8 cellular contexts compared by ENCODE assay signal in genomic region chr16:46857261-46857962, GRCh38. TPM values are rescaled to one million over a fixed set of nuclear protein-coding genes. Genes with fewer than 3 reads are reported as not detected.
DNase-seq lines count a peak whose midpoint lies in the region; ATAC-seq and TF ChIP-seq lines count a peak whose summit lies in the region.

No MANE protein-coding gene starts in this region.

- H4K91ac ChIP-seq in mesenchymal stem cell (ENCODE audit: low read length): no peak overlapping the region

- H3K18ac ChIP-seq in mesenchymal stem cell (ENCODE audit: low read depth in 1 of 2, low read length in 2 of 2): no peak overlapping the region

- H3K27ac ChIP-seq in mesenchymal stem cell (ENCODE audit: low read length, poor library complexity, severe bottlenecking): no peak overlapping the region

- H3K4me2 ChIP-seq in mesenchymal stem cell (ENCODE audit: low read length, poor library complexity, severe bottlenecking): no peak overlapping the region

- no peak overlapping the region for H2BK12ac ChIP-seq in mesenchymal stem cell (ENCODE audit: low read length in 2 of 2)

- no peaks in the 10 kb centered on the region for H3K4me1 ChIP-seq in mesenchymal stem cell (ENCODE audit: control insufficient read depth, insufficient read depth, low read depth, low read length)

- no peak overlapping the region for H2AFZ ChIP-seq in mesenchymal stem cell (ENCODE audit: low read depth, low read length)

- no peak overlapping the region for H3K4me3 Mint-ChIP-seq in chondrocyte (ENCODE audit: unreplicated experiment)
- no peak overlapping the region for H3K4me3 Mint-ChIP-seq in activated naive CD8-positive, alpha-beta T cell treated with anti-CD3 and anti-CD28 coated beads, Interleukin-2, amount 50 U/mL, for 24 hours

- H3K27me3 Mint-ChIP-seq in chondrocyte (ENCODE audit: low read depth): no peaks in the 10 kb centered on the region
- H3K27me3 Mint-ChIP-seq in activated naive CD8-positive, alpha-beta T cell treated with anti-CD3 and anti-CD28 coated beads, Interleukin-2, amount 50 U/mL, for 24 hours: no peaks in the 10 kb centered on the region

- no peak overlapping the region for H3K14ac ChIP-seq in mesenchymal stem cell (ENCODE audit: low read length in 2 of 2)

- H3K36me3 ChIP-seq in mesenchymal stem cell (ENCODE audit: control insufficient read depth in 1 of 2, insufficient read depth in 2 of 2, low read depth in 1 of 2, low read length in 2 of 2): no peaks in the 10 kb centered on the region

- ATAC-seq in activated naive CD8-positive, alpha-beta T cell treated with anti-CD3 and anti-CD28 coated beads, Interleukin-2, amount 50 U/mL, for 24 hours: no peak

- peak; percentile 15 for DNase-seq in activated CD4-positive, alpha-beta T cell treated with anti-CD3 and anti-CD28 coated beads for 48 hours
- DNase-seq in activated CD4-positive, alpha-beta T cell treated with anti-CD3 and anti-CD28 coated beads for 4 hours: no peak
- DNase-seq in NCI-H2171 treated with DMSO at 0.1 percent for 48 hours (lab: John Stamatoyannopoulos, UW): peak; percentile 61
- no peak for DNase-seq in chondrocyte (ENCODE audit: low spot score)
- peak; percentile 76 for DNase-seq in mesenchymal stem cell
- no peak for DNase-seq in cerebellum (ENCODE audit: low spot score)
- DNase-seq in activated naive CD8-positive, alpha-beta T cell treated with anti-CD3 and anti-CD28 coated beads, Interleukin-2, amount 50 U/mL, for 24 hours: no peak
- DNase-seq in HPDE6-E6E7 (ENCODE audit: extremely low spot score): no peak

- H3K36me3 Mint-ChIP-seq in chondrocyte (ENCODE audit: low read depth): no peaks in the 10 kb centered on the region
- no peaks in the 10 kb centered on the region for H3K36me3 Mint-ChIP-seq in activated naive CD8-positive, alpha-beta T cell treated with anti-CD3 and anti-CD28 coated beads, Interleukin-2, amount 50 U/mL, for 24 hours (ENCODE audit: low read depth)

- H3K9ac ChIP-seq in mesenchymal stem cell (ENCODE audit: low read length): no peak overlapping the region

- WGBS in mesenchymal stem cell: 31% methylated on average over 6 of the region's 7 CpGs

- no peaks in the 10 kb centered on the region for H3K27me3 ChIP-seq in mesenchymal stem cell (ENCODE audit: control insufficient read depth in 1 of 2, insufficient read depth in 1 of 2, low read length in 2 of 2)

- no peak overlapping the region for H4K8ac ChIP-seq in mesenchymal stem cell (ENCODE audit: low read length)

- no peak overlapping the region for H2BK15ac ChIP-seq in mesenchymal stem cell (ENCODE audit: low read depth, poor library complexity, severe bottlenecking)

- H3K23ac ChIP-seq in mesenchymal stem cell (ENCODE audit: low read length in 2 of 2): no peak overlapping the region

- H3K4me1 Mint-ChIP-seq in chondrocyte (ENCODE audit: low read depth): peaks cover 7% of the 10 kb centered on the region
- peaks cover 15% of the 10 kb centered on the region for H3K4me1 Mint-ChIP-seq in activated naive CD8-positive, alpha-beta T cell treated with anti-CD3 and anti-CD28 coated beads, Interleukin-2, amount 50 U/mL, for 24 hours

- H3K27ac Mint-ChIP-seq in chondrocyte (ENCODE audit: unreplicated experiment): no peak overlapping the region
- H3K27ac Mint-ChIP-seq in activated naive CD8-positive, alpha-beta T cell treated with anti-CD3 and anti-CD28 coated beads, Interleukin-2, amount 50 U/mL, for 24 hours: no peak overlapping the region

- H3K4me3 ChIP-seq in mesenchymal stem cell (ENCODE audit: insufficient read depth in 1 of 2, low read depth in 1 of 2, low read length in 2 of 2): no peak overlapping the region

- no peaks in the 10 kb centered on the region for H3K9me3 ChIP-seq in mesenchymal stem cell (ENCODE audit: control insufficient read depth, low read length)

- no peaks in the 10 kb centered on the region for H3K79me1 ChIP-seq in mesenchymal stem cell (replicated peaks; ENCODE audit: low read length, poor library complexity, severe bottlenecking)

- H2AK5ac ChIP-seq in mesenchymal stem cell (ENCODE audit: low read length, severe bottlenecking): no peak overlapping the region

- H3K4ac ChIP-seq in mesenchymal stem cell (ENCODE audit: low read depth in 1 of 2, low read length in 2 of 2): no peak overlapping the region

- peak; percentile 67 for TF ChIP-seq CTCF in chondrocyte (IDR thresholded peaks at IDR 0.05)

- no peaks in the 10 kb centered on the region for H3K9me3 Mint-ChIP-seq in chondrocyte (ENCODE audit: low read depth)
- no peaks in the 10 kb centered on the region for H3K9me3 Mint-ChIP-seq in activated naive CD8-positive, alpha-beta T cell treated with anti-CD3 and anti-CD28 coated beads, Interleukin-2, amount 50 U/mL, for 24 hours

- no peak overlapping the region for H2BK120ac ChIP-seq in mesenchymal stem cell (ENCODE audit: low read depth, low read length)

- no peak overlapping the region for H2BK5ac ChIP-seq in mesenchymal stem cell (ENCODE audit: low read depth, low read length, poor library complexity, severe bottlenecking)

RNA-seq across cellular contexts. Expression of gene C16orf87, which starts 26.4 kb away (rescaled TPM):
- total RNA-seq in chondrocyte: 15.3 to 19.1 TPM (median 17.7 TPM) in 3 replicates
- 15.3 TPM for polyA plus RNA-seq in mesenchymal stem cell (2013, experiment 1 of 2)
- polyA plus RNA-seq in mesenchymal stem cell (2013, experiment 2 of 2): 16.3 TPM
- 16.8 TPM for total RNA-seq in cerebellum

RNA-seq across cellular contexts. Expression of gene GPT2, which starts 26.8 kb away (rescaled TPM):
- total RNA-seq in chondrocyte: 35.1 to 67.1 TPM (median 59.6 TPM) in 3 replicates
- polyA plus RNA-seq in mesenchymal stem cell (2013, experiment 1 of 2): 6.0 TPM
- polyA plus RNA-seq in mesenchymal stem cell (2013, experiment 2 of 2): 6.8 TPM
- 17.4 TPM for total RNA-seq in cerebellum

Comparison
In these comparisons a context has a peak if more than half of its experiments do, and no peak if none do; other contexts are left out.
1. DNase-seq: peak in activated CD4-positive, alpha-beta T cell treated with anti-CD3 and anti-CD28 coated beads for 48 hours (single experiment), NCI-H2171 treated with DMSO at 0.1 percent for 48 hours (single experiment) and mesenchymal stem cell (single experiment); none in activated CD4-positive, alpha-beta T cell treated with anti-CD3 and anti-CD28 coated beads for 4 hours (0 of 2), chondrocyte (single experiment), cerebellum (single experiment), activated naive CD8-positive, alpha-beta T cell treated with anti-CD3 and anti-CD28 coated beads, Interleukin-2, amount 50 U/mL, for 24 hours (single experiment) and HPDE6-E6E7 (single experiment).